ENCODE assay signal across 11 cellular contexts in the genomic region with DNA sequence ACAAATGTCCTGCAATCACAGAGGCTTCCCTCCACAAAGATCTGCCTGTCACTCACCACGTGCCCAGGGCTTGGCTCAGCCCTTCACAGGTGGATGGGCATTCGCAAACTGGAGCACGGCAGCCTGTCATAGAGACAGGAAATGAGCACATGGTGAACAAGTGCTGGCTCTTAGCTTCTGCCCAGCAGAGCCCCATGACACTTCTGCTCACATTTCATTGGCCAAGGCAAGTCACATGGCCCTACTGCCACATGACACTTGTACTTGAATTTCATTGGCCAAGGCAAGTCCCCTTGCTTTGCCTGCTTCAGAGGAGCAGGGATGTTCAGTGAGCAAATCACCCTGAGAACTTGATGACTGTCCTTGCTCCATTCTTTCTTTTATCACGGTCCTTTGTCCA.
DNase-seq lines count a peak whose midpoint lies in the region; ATAC-seq, FAIRE-seq and TF ChIP-seq lines count a peak whose summit lies in the region.
"Had no signal": no experiment of that assay in that cellular context is flagged by ENCODE, and none has a peak within 500 bp of the region (broad histone marks: within the 10 kb centered on the region; RNA-seq: fewer than 3 reads in every experiment).

No MANE protein-coding gene starts in this region.

- TF ChIP-seq POLR2A in GM12878 (IDR thresholded peaks at IDR 0.05; ENCODE audit: low read depth, low read length) (no peak), adrenal gland (IDR thresholded peaks at IDR 0.05) (no peak)

- H3K4me3 ChIP-seq in LNCaP clone FGC (ENCODE audit: low read depth, low read length) = no peak overlapping the region
- no peak overlapping the region for H3K4me3 ChIP-seq in GM12878
- no peak overlapping the region for H3K4me3 ChIP-seq in adrenal gland
- H3K4me3 ChIP-seq: BLaER1 treated with 17β-estradiol and CSF1 and Interleukin-3, amounts not matched to agents 10 nM and 100 nM had no signal

- SMC1A ChIA-PET in GM12878 (lab: Charles Lee; ENCODE audit: uncharacterized antibody, unreplicated experiment) = no interaction called here

- no peaks in the 10 kb centered on the region; the same call in 2 of the 3 replicates for H3K9me3 ChIP-seq in GM12878 (replicated peaks; ENCODE audit: control insufficient read depth, insufficient read depth, low read length)
- H3K9me3 ChIP-seq in adrenal gland (replicated peaks in 1 of 3) = no peaks in the 10 kb centered on the region

- H3K4me2 ChIP-seq in GM12878 (ENCODE audit: control insufficient read depth, insufficient read depth) = no peak overlapping the region

- no peak overlapping the region for H2AFZ ChIP-seq in GM12878 (ENCODE audit: control insufficient read depth, low read depth, low read length)

- H3K36me3 ChIP-seq in GM12878 (ENCODE audit: control insufficient read depth in 2 of 2, insufficient read depth in 2 of 2, low read length in 1 of 2) (no peaks in the 10 kb centered on the region), adrenal gland (replicated peaks in 1 of 2) (no peaks in the 10 kb centered on the region)
- H3K36me3 ChIP-seq: BLaER1 treated with 17β-estradiol and CSF1 and Interleukin-3, amounts not matched to agents 10 nM and 100 nM had no signal

- no peak for FAIRE-seq in GM12878 (lab: Jason Lieb, UNC)

- in situ Hi-C loops in GM12878 (cut with MboI) = no loop called here

- no peak for TF ChIP-seq EP300 in GM12878 (IDR thresholded peaks at IDR 0.05; ENCODE audit: borderline replicate concordance in 1 of 2, control insufficient read depth in 1 of 2, low read depth in 2 of 2, low read length in 2 of 2)

- POLR2A ChIA-PET in GM12878 (lab: Charles Lee) = no interaction called here

- ATAC-seq in GM12878 (no peak), GM21381 (IDR thresholded peaks at IDR 0.05; ENCODE audit: unreplicated experiment) (no peak)

- no peaks in the 10 kb centered on the region for H3K79me2 ChIP-seq in GM12878 (ENCODE audit: control insufficient read depth, insufficient read depth, low read length)

- no peaks in the 10 kb centered on the region for H4K20me1 ChIP-seq in GM12878 (ENCODE audit: control insufficient read depth, insufficient read depth)
- H4K20me1 ChIP-seq: BLaER1 treated with 17β-estradiol and CSF1 and Interleukin-3, amounts not matched to agents 10 nM and 100 nM had no signal

- RAD21 ChIA-PET in GM12878 (lab: Charles Lee; ENCODE audit: unreplicated experiment) = no interaction called here

- TF ChIP-seq CTCF in LNCaP clone FGC (IDR thresholded peaks at IDR 0.05; ENCODE audit: control insufficient read depth, extremely low read depth, insufficient read depth) (no peak), GM12878 (IDR thresholded peaks at IDR 0.05 in 2 of 3, conservative IDR thresholded peaks at IDR 0.05 in 1 of 3; ENCODE audit: control insufficient read depth in 2 of 3, extremely low read depth in 1 of 3, insufficient read depth in 1 of 3, low read depth in 3 of 3, low read length in 3 of 3) (no peak), adrenal gland (IDR thresholded peaks at IDR 0.05) (no peak)

- no TSS peak for BruUV-seq in GM12878 (replicated peaks; lab: Mats Ljungman, UMichigan)

- TF ChIP-seq RAD21 in GM12878 (IDR thresholded peaks at IDR 0.05; ENCODE audit: insufficient read depth, low read depth, low read length) = no peak

- intact Hi-C loops in GM12878 (cut with micrococcal nuclease; ENCODE audit: unreplicated experiment) (no loop called here), adrenal gland (cut with DNase I) (no loop called here)

- no peaks in the 10 kb centered on the region for H3K4me1 ChIP-seq in GM12878 (ENCODE audit: control insufficient read depth, insufficient read depth, low read length)
- no peaks in the 10 kb centered on the region for H3K4me1 ChIP-seq in adrenal gland (replicated peaks in 1 of 2)

- DNase-seq in activated CD8-positive, alpha-beta memory T cell treated with anti-CD3 and anti-CD28 coated beads, Interleukin-2, amount 50 U/mL, for 24 hours (ENCODE audit: extremely low read depth) = peak; percentile 9
- no peak for DNase-seq in activated CD8-positive, alpha-beta memory T cell treated with anti-CD3 and anti-CD28 coated beads for 24 hours
- DNase-seq in LNCaP clone FGC (ENCODE audit: low read depth) (peak; percentile 23), GM12878 (ENCODE audit: low read depth, low spot score) (no peak), NCI-H774 (lab: John Stamatoyannopoulos, UW) (no peak), adrenal gland (no peak)
- peak; percentile 62 for DNase-seq in stimulated activated CD8-positive, alpha-beta memory T cell treated with anti-CD3 and anti-CD28 coated beads, Interleukin-4, amount 100 ng/mL, for 48 hours
- DNase-seq: activated naive CD4-positive, alpha-beta T cell treated with anti-CD3 and anti-CD28 coated beads, Interleukin-2, amount 50 U/mL, for 16 hours; NCI-H1436 treated with DMSO at 0.1 percent for 48 hours had no signal

- H3K9ac ChIP-seq in GM12878 (ENCODE audit: control insufficient read depth, insufficient read depth, low read length) = no peak overlapping the region
- H3K9ac ChIP-seq: BLaER1 treated with 17β-estradiol and CSF1 and Interleukin-3, amounts not matched to agents 10 nM and 100 nM had no signal

- 28% methylated on average over 4 of the region's 4 CpGs for whole genome bisulfite sequencing in GM12878 (ENCODE audit: insufficient coverage, insufficient replicate concordance, low lambda C conversion rate, missing lambda C conversion rate)
- 81 to 82% (median 81%) methylated on average over 4 of the region's 4 CpGs for WGBS in adrenal gland, 4 donors

- CTCF ChIA-PET in GM12878 (lab: Yijun Ruan, JAX) = no interaction called here

- H3K27me3 ChIP-seq in GM12878 (replicated peaks in 1 of 2; ENCODE audit: control insufficient read depth in 2 of 2, insufficient read depth in 2 of 2, low read length in 1 of 2) (no peaks in the 10 kb centered on the region), adrenal gland (no peaks in the 10 kb centered on the region)
- H3K27me3 ChIP-seq: BLaER1 treated with 17β-estradiol and CSF1 and Interleukin-3, amounts not matched to agents 10 nM and 100 nM had no signal

- H3K27ac ChIP-seq in GM12878 (ENCODE audit: control insufficient read depth, insufficient read depth) (no peak overlapping the region), adrenal gland (no peak overlapping the region)
- H3K27ac ChIP-seq: BLaER1 treated with 17β-estradiol and CSF1 and Interleukin-3, amounts not matched to agents 10 nM and 100 nM had no signal

TF ChIP-seq in GM12878, 131 proteins besides CTCF, POLR2A, EP300 and RAD21:
- TF ChIP-seq, protein P1, sequence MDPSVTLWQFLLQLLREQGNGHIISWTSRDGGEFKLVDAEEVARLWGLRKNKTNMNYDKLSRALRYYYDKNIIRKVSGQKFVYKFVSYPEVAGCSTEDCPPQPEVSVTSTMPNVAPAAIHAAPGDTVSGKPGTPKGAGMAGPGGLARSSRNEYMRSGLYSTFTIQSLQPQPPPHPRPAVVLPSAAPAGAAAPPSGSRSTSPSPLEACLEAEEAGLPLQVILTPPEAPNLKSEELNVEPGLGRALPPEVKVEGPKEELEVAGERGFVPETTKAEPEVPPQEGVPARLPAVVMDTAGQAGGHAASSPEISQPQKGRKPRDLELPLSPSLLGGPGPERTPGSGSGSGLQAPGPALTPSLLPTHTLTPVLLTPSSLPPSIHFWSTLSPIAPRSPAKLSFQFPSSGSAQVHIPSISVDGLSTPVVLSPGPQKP (IDR thresholded peaks at IDR 0.05; ENCODE audit: low read depth, low read length) = no peak
- TF ChIP-seq ATF3 (IDR thresholded peaks at IDR 0.05; ENCODE audit: borderline replicate concordance, extremely low read depth, low read depth, low read length) (peak; percentile 63; the same call in 1 of the 2 replicates), RAD51 (IDR thresholded peaks at IDR 0.05) (no peak), USF1 (IDR thresholded peaks at IDR 0.05; ENCODE audit: borderline replicate concordance, extremely low read length, insufficient read depth, low read depth, low read length) (peak; percentile 40)

Comparison
In these comparisons a context has a peak if more than half of its experiments do, and no peak if none do; other contexts are left out.
1. DNase-seq: peak in activated CD8-positive, alpha-beta memory T cell treated with anti-CD3 and anti-CD28 coated beads, Interleukin-2, amount 50 U/mL, for 24 hours (single experiment), LNCaP clone FGC (single experiment) and stimulated activated CD8-positive, alpha-beta memory T cell treated with anti-CD3 and anti-CD28 coated beads, Interleukin-4, amount 100 ng/mL, for 48 hours (single experiment); none in activated CD8-positive, alpha-beta memory T cell treated with anti-CD3 and anti-CD28 coated beads for 24 hours (single experiment), GM12878 (single experiment), NCI-H774 (single experiment) and adrenal gland (0 of 7).